In genomic region chr9:116020146-116020545, GRCh38 we compare ENCODE assay signal across 15 cellular contexts.
DNase-seq lines count a peak whose midpoint lies in the region; ATAC-seq and TF ChIP-seq lines count a peak whose summit lies in the region.
"Had no signal": no experiment of that assay in that cellular context is flagged by ENCODE, and none has a peak within 500 bp of the region (broad histone marks: within the 10 kb centered on the region; RNA-seq: fewer than 3 reads in every experiment).

No MANE protein-coding gene starts in this region.

- H3K18ac ChIP-seq in mesenchymal stem cell (ENCODE audit: low read depth in 1 of 2, low read length in 2 of 2) (no peak overlapping the region), trophoblast cell (ENCODE audit: low read length) (no peak overlapping the region)

- H3K4me3 ChIP-seq in AG10803 (ENCODE audit: low read length) (no peak overlapping the region), choroid plexus epithelial cell (ENCODE audit: low read depth, low read length) (no peak overlapping the region), mesenchymal stem cell (ENCODE audit: insufficient read depth in 1 of 2, low read depth in 1 of 2, low read length in 2 of 2) (no peak overlapping the region), trophoblast cell (ENCODE audit: low read depth, low read length) (no peak overlapping the region)
- H3K4me3 ChIP-seq: BLaER1, GM12878, GM23248 had no signal

- ATAC-seq in GM21367 (IDR thresholded peaks at IDR 0.05; ENCODE audit: unreplicated experiment) = no peak
- ATAC-seq in GM18870 (IDR thresholded peaks at IDR 0.05; ENCODE audit: unreplicated experiment) = no peak
- ATAC-seq: GM12878 had no signal

- H4K91ac ChIP-seq in mesenchymal stem cell (ENCODE audit: low read length) (no peak overlapping the region), trophoblast cell (ENCODE audit: low read depth, low read length) (no peak overlapping the region)

- H3K27ac ChIP-seq in mesenchymal stem cell (ENCODE audit: low read length, poor library complexity, severe bottlenecking) (no peak overlapping the region), trophoblast cell (ENCODE audit: low read depth, low read length) (no peak overlapping the region)
- H3K27ac ChIP-seq: 22Rv1, BLaER1, GM23248 had no signal

- no peaks in the 10 kb centered on the region for H3K79me2 ChIP-seq in trophoblast cell (ENCODE audit: control insufficient read depth, insufficient read depth, low read length, poor library complexity)

- no peak overlapping the region for H4K12ac ChIP-seq in trophoblast cell (ENCODE audit: low read depth, low read length)

- H2AFZ ChIP-seq in mesenchymal stem cell (ENCODE audit: low read depth, low read length) = no peak overlapping the region
- H2AFZ ChIP-seq in trophoblast cell (ENCODE audit: insufficient read depth, low read length, poor library complexity) = no peak overlapping the region
- H2AFZ ChIP-seq: GM23248 had no signal

- H3K9ac ChIP-seq in mesenchymal stem cell (ENCODE audit: low read length) (no peak overlapping the region), trophoblast cell (ENCODE audit: low read length) (no peak overlapping the region)
- H3K9ac ChIP-seq: BLaER1, GM23248 had no signal

- H2BK12ac ChIP-seq in mesenchymal stem cell (ENCODE audit: low read length in 2 of 2) = peak overlapping the region in 1 of 2 experiments; percentile 84
- no peak overlapping the region for H2BK12ac ChIP-seq in trophoblast cell (ENCODE audit: low read length)

- no peak overlapping the region for H2BK15ac ChIP-seq in mesenchymal stem cell (ENCODE audit: low read depth, poor library complexity, severe bottlenecking)

- H2BK120ac ChIP-seq in mesenchymal stem cell (ENCODE audit: low read depth, low read length) (no peak overlapping the region), trophoblast cell (ENCODE audit: insufficient read depth, low read length, poor library complexity) (no peak overlapping the region)

- H3K4ac ChIP-seq in mesenchymal stem cell (ENCODE audit: low read depth in 1 of 2, low read length in 2 of 2) = no peak overlapping the region
- no peak overlapping the region for H3K4ac ChIP-seq in trophoblast cell (ENCODE audit: low read depth, low read length)

- H2BK5ac ChIP-seq in mesenchymal stem cell (ENCODE audit: low read depth, low read length, poor library complexity, severe bottlenecking) (no peak overlapping the region), trophoblast cell (ENCODE audit: low read depth, low read length, poor library complexity) (no peak overlapping the region)

- DNase-seq in AG10803 (ENCODE audit: low read depth) (peak; percentile 69), LHCN-M2 (ENCODE audit: low read depth) (peak; percentile 66), choroid plexus epithelial cell (ENCODE audit: low read depth) (peak; percentile 56), mesenchymal stem cell (peak; percentile 57), trophoblast cell (no peak), NOMO-1 treated with dmso at 0.1 percent for 144 hours (lab: John Stamatoyannopoulos, UW; ENCODE audit: unreplicated experiment) (no peak)
- DNase-seq: AML-193; CD8-positive, alpha-beta memory T cell; GM23248; H7 had no signal

- H3K9me3 ChIP-seq in mesenchymal stem cell (ENCODE audit: control insufficient read depth, low read length) = no peaks in the 10 kb centered on the region
- no peaks in the 10 kb centered on the region for H3K9me3 ChIP-seq in trophoblast cell (ENCODE audit: insufficient read depth, low read depth, low read length)
- H3K9me3 ChIP-seq: BLaER1 had no signal

- H3K23ac ChIP-seq in mesenchymal stem cell (ENCODE audit: low read length in 2 of 2) (no peak overlapping the region), trophoblast cell (ENCODE audit: low read length) (no peak overlapping the region)

- no peak overlapping the region for H4K8ac ChIP-seq in mesenchymal stem cell (ENCODE audit: low read length)
- H4K8ac ChIP-seq in trophoblast cell (ENCODE audit: low read depth, low read length) = no peak overlapping the region

- H3K36me3 ChIP-seq in mesenchymal stem cell (ENCODE audit: control insufficient read depth in 1 of 2, insufficient read depth in 2 of 2, low read depth in 1 of 2, low read length in 2 of 2) (no peaks in the 10 kb centered on the region), trophoblast cell (ENCODE audit: control insufficient read depth in 1 of 2, insufficient read depth in 2 of 2, low read length in 2 of 2) (no peaks in the 10 kb centered on the region)
- H3K36me3 ChIP-seq: BLaER1 had no signal

- H3K4me1 ChIP-seq in mesenchymal stem cell (ENCODE audit: control insufficient read depth, insufficient read depth, low read depth, low read length) = no peaks in the 10 kb centered on the region
- H3K4me1 ChIP-seq in trophoblast cell (ENCODE audit: control insufficient read depth in 1 of 2, insufficient read depth in 2 of 2, low read length in 2 of 2) = no peaks in the 10 kb centered on the region
- H3K4me1 ChIP-seq: BLaER1 had no signal

- H2AK5ac ChIP-seq in mesenchymal stem cell (ENCODE audit: low read length, severe bottlenecking) (no peak overlapping the region), trophoblast cell (ENCODE audit: low read length) (no peak overlapping the region)

- 40% methylated on average over 1 of the region's 1 CpG for WGBS in mesenchymal stem cell
- no CpG with 5 or more reads among the region's 1 CpG for WGBS in trophoblast cell (ENCODE audit: extremely low coverage, insufficient coverage, insufficient read length)

- no peaks in the 10 kb centered on the region for H3K27me3 ChIP-seq in mesenchymal stem cell (ENCODE audit: control insufficient read depth in 1 of 2, insufficient read depth in 1 of 2, low read length in 2 of 2)
- H3K27me3 ChIP-seq in trophoblast cell (ENCODE audit: insufficient read depth, low read length) = no peaks in the 10 kb centered on the region
- H3K27me3 ChIP-seq: BLaER1 had no signal

- TF ChIP-seq CTCF in AG10803 (conservative IDR thresholded peaks at IDR 0.05; ENCODE audit: low read length) (no peak), choroid plexus epithelial cell (conservative IDR thresholded peaks at IDR 0.05; ENCODE audit: low read depth, low read length) (no peak)

- H3K4me2 ChIP-seq in mesenchymal stem cell (ENCODE audit: low read length, poor library complexity, severe bottlenecking) = no peak overlapping the region
- H3K4me2 ChIP-seq in trophoblast cell (ENCODE audit: low read length) = no peak overlapping the region
- H3K4me2 ChIP-seq: BLaER1 had no signal

- H3K14ac ChIP-seq in mesenchymal stem cell (ENCODE audit: low read length in 2 of 2) = no peak overlapping the region
- no peak overlapping the region for H3K14ac ChIP-seq in trophoblast cell (ENCODE audit: low read length)

- H3K79me1 ChIP-seq in mesenchymal stem cell (replicated peaks; ENCODE audit: low read length, poor library complexity, severe bottlenecking) (no peaks in the 10 kb centered on the region), trophoblast cell (ENCODE audit: low read length) (no peaks in the 10 kb centered on the region)

Comparison
In these comparisons a context has a peak if more than half of its experiments do, and no peak if none do; other contexts are left out.
1. DNase-seq: peak in AG10803 (single experiment), LHCN-M2 (single experiment), choroid plexus epithelial cell (single experiment) and mesenchymal stem cell (single experiment); none in trophoblast cell (0 of 2) and NOMO-1 treated with dmso at 0.1 percent for 144 hours (single experiment).